In the genomic region with DNA sequence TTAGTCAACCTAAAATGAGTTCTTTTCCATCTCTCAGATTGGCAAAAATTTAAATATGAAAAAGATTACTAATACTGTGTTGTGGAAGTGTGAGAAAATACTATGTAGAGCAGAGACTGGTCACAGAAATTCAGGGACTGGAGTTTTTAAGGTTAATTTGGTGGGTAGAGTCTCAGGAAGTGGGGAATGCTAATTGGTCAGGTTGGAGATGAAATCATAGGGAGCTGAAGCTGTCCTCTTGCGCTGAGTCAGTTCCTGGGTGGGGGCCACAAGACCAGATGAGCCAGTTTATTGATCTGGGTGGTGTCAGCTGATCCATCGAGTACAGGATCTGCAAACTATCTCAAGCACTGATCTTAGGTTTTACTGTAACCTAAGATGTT, we compare ENCODE assay signal across 1 cellular context.
TF ChIP-seq lines count a peak whose summit lies in the region.

No MANE protein-coding gene starts in this region.

TF ChIP-seq in SK-N-SH, 30 proteins besides CTCF, POLR2A, EP300 and RAD21:
- no peak for TF ChIP-seq RCOR1 (IDR thresholded peaks at IDR 0.05; ENCODE audit: low read length)
- no peak for TF ChIP-seq FOXJ3 (CRISPR knock-in tag; IDR thresholded peaks at IDR 0.05)
- no peak for TF ChIP-seq SMC3 (IDR thresholded peaks at IDR 0.05; ENCODE audit: low read depth, low read length)
- TF ChIP-seq TAF1 (IDR thresholded peaks at IDR 0.05; ENCODE audit: borderline replicate concordance, low read depth, low read length) = no peak
- TF ChIP-seq, protein P1, sequence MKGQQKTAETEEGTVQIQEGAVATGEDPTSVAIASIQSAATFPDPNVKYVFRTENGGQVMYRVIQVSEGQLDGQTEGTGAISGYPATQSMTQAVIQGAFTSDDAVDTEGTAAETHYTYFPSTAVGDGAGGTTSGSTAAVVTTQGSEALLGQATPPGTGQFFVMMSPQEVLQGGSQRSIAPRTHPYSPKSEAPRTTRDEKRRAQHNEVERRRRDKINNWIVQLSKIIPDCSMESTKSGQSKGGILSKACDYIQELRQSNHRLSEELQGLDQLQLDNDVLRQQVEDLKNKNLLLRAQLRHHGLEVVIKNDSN (IDR thresholded peaks at IDR 0.05; ENCODE audit: borderline replicate concordance, low read depth) = no peak
- TF ChIP-seq FOSL2 (IDR thresholded peaks at IDR 0.05; ENCODE audit: borderline replicate concordance, low read depth) = no peak
